ENCODE assay signal across 8 cellular contexts in genomic region chr3:108222813-108223307, GRCh38. TPM values are rescaled to one million over a fixed set of nuclear protein-coding genes. Genes with fewer than 3 reads are reported as not detected.
DNase-seq lines count a peak whose midpoint lies in the region; ATAC-seq and TF ChIP-seq lines count a peak whose summit lies in the region.

No MANE protein-coding gene starts in this region.

- H3K36me3 ChIP-seq in BLaER1, result no peaks in the 10 kb centered on the region
- H3K36me3 ChIP-seq in thoracic aorta, result no peaks in the 10 kb centered on the region

- H3K4me3 ChIP-seq in BLaER1, result peak overlapping the region; percentile 84
- peak overlapping the region; percentile 92 for H3K4me3 ChIP-seq in thoracic aorta

- no peaks in the 10 kb centered on the region for H4K20me1 ChIP-seq in BLaER1

- peaks cover 29% of the 10 kb centered on the region for H3K4me1 ChIP-seq in BLaER1
- peaks cover 11 to 46% of the 10 kb centered on the region in 2 donors for H3K4me1 ChIP-seq in thoracic aorta (ENCODE audit: control insufficient read depth in 1 of 2, low read depth in 2 of 2)

- H3K27me3 ChIP-seq in BLaER1, result no peaks in the 10 kb centered on the region
- H3K27me3 ChIP-seq in thoracic aorta (replicated peaks; ENCODE audit: insufficient read depth), result no peaks in the 10 kb centered on the region

- H3K27ac ChIP-seq in BLaER1, result no peak overlapping the region
- H3K27ac ChIP-seq in angular gyrus (ENCODE audit: low read depth, low read length), result peak overlapping the region; percentile 29
- peak overlapping the region; percentile 47 to 74 for H3K27ac ChIP-seq in thoracic aorta

- H3K9me3 ChIP-seq in BLaER1, result no peaks in the 10 kb centered on the region
- no peaks in the 10 kb centered on the region for H3K9me3 ChIP-seq in thoracic aorta

- DNase-seq in kidney glomerular epithelial cell (lab: John Stamatoyannopoulos, UW), result peak; percentile 52
- DNase-seq in thoracic aorta (ENCODE audit: low spot score), result no peak
- no peak for DNase-seq in CD1c-positive myeloid dendritic cell (ENCODE audit: extremely low spot score)

- no peak for TF ChIP-seq CTCF in thoracic aorta (IDR thresholded peaks at IDR 0.05)

- peak overlapping the region; percentile 75 for H3K9ac ChIP-seq in BLaER1

- H3K4me2 ChIP-seq in BLaER1, result peak overlapping the region; percentile 95

- peak; percentile 13 for ATAC-seq in HG02623 (IDR thresholded peaks at IDR 0.05; ENCODE audit: unreplicated experiment)
- ATAC-seq in thoracic aorta (ENCODE audit: insufficient number of reproducible peaks, low FRiP score, low read depth), result no peak
- no peak for ATAC-seq in GM21515 (IDR thresholded peaks at IDR 0.05; ENCODE audit: unreplicated experiment)
- no peak for ATAC-seq in HG03432 (IDR thresholded peaks at IDR 0.05; ENCODE audit: unreplicated experiment)

RNA-seq across cellular contexts. Expression of gene IFT57, which starts 0.6 kb away (rescaled TPM):
- total RNA-seq in thoracic aorta, result 10 to 100 TPM; 35.7 to 41.1 TPM
